ENCODE assay signal across 1 cellular context in genomic region chr16:88464447-88465318, GRCh38.
TF ChIP-seq lines count a peak whose summit lies in the region.

No MANE protein-coding gene starts in this region.

TF ChIP-seq in GM12878, 131 proteins besides CTCF, POLR2A, EP300 and RAD21:
- TF ChIP-seq MEF2A (IDR thresholded peaks at IDR 0.05; ENCODE audit: insufficient read depth, low read depth, low read length) (no peak), PAX5 (IDR thresholded peaks at IDR 0.05; ENCODE audit: borderline replicate concordance, low read depth, low read length) (no peak), RFX5 (IDR thresholded peaks at IDR 0.05; ENCODE audit: low read depth, low read length) (no peak), MLLT1 (IDR thresholded peaks at IDR 0.05) (0 out of 2 replicates have a peak, but pooled peaks have one; percentile 22)
